In genomic region chr9:75998107-75998780, GRCh38 we compare ENCODE assay signal across 9 cellular contexts.
"Had no signal": no experiment of that assay in that cellular context is flagged by ENCODE, and none has a peak within 500 bp of the region (broad histone marks: within the 10 kb centered on the region; RNA-seq: fewer than 3 reads in every experiment).

No MANE protein-coding gene starts in this region.

- H3K4me3 ChIP-seq: GM23248, HAP-1 had no signal

- H3K27me3 Mint-ChIP-seq: IgD-negative memory B cell had no signal

- H3K36me3 ChIP-seq: HAP-1 had no signal

- H3K36me3 Mint-ChIP-seq: IgD-negative memory B cell had no signal

- H3K27ac ChIP-seq: GM23248, HL-60 had no signal

- H3K9me3 ChIP-seq: HAP-1 had no signal

- ATAC-seq: HCT116, HepG2 had no signal

- H3K4me3 Mint-ChIP-seq: IgD-negative memory B cell had no signal

- DNase-seq: GM23248, GOT3, H7, KBM-7 had no signal

- H3K4me1 ChIP-seq: HAP-1 had no signal
